Comparison of ENCODE assay signal across 10 cellular contexts in the genomic region with DNA sequence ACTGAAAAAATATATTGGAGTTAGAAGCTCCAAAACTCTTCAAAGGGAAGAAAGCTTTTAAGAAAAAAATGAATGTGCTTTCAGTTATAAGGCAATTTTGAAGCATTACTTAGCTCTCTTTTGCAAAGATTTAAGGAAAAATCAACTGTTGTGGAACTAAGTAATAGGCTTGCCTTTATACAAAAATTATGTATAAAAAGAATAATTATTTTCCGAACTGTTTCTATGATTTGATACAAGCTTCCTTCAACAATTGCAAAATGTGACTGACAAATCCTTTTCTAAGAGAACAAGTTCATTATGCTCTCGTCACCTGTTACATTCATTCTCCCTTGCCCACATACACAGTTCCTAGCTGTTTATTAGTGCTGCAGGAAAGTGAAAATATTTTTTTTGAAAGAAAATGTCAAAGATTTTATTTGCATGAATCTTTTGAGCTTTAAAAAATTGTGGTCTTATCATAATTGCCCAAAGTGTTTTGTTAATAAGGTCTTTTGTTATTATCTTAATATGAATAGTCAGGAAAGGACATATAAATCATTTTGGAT.
DNase-seq lines count a peak whose midpoint lies in the region; ATAC-seq and TF ChIP-seq lines count a peak whose summit lies in the region.
"Had no signal": no experiment of that assay in that cellular context is flagged by ENCODE, and none has a peak within 500 bp of the region (broad histone marks: within the 10 kb centered on the region; RNA-seq: fewer than 3 reads in every experiment).

No MANE protein-coding gene starts in this region.

- intact Hi-C loops in left lung (cut with DNase I) (no loop called here), testis (cut with DNase I; ENCODE audit: low total_unique reads) (no loop called here)

- H3K4me1 ChIP-seq in left lung (peaks cover 0 to 4% of the 10 kb centered on the region in 2 donors), testis (peaks cover 5% of the 10 kb centered on the region)

- H3K4me3 ChIP-seq in brain microvascular endothelial cell (ENCODE audit: low read depth, low read length) (peak overlapping the region; percentile 55), left lung (peak overlapping the region; percentile 20 to 38), testis (peak overlapping the region; percentile 48 to 55)

- no peak for ATAC-seq in left lung
- ATAC-seq in GM18498 (IDR thresholded peaks at IDR 0.05; ENCODE audit: unreplicated experiment), result no peak
- ATAC-seq in GM21529 (IDR thresholded peaks at IDR 0.05; ENCODE audit: unreplicated experiment), result no peak
- ATAC-seq: SK-N-SH treated with all-trans-retinoic acid at 6 μM for 48 hours had no signal

- TF ChIP-seq CTCF in brain microvascular endothelial cell (IDR thresholded peaks at IDR 0.05; ENCODE audit: low read depth, low read length, missing control alignments) (no peak), left lung (IDR thresholded peaks at IDR 0.05) (no peak), testis (IDR thresholded peaks at IDR 0.05) (no peak)

- H3K27me3 ChIP-seq in brain microvascular endothelial cell (replicated peaks), result no peaks in the 10 kb centered on the region
- no peaks in the 10 kb centered on the region for H3K27me3 ChIP-seq in left lung
- no peaks in the 10 kb centered on the region for H3K27me3 ChIP-seq in testis

- H3K27ac ChIP-seq in brain microvascular endothelial cell, result peak overlapping the region; percentile 84
- peak overlapping the region; percentile 73 to 80 for H3K27ac ChIP-seq in left lung
- peak overlapping the region; percentile 85 to 89 for H3K27ac ChIP-seq in testis

- no peak for TF ChIP-seq POLR2A in testis (IDR thresholded peaks at IDR 0.05)

- no peaks in the 10 kb centered on the region for H3K9me3 ChIP-seq in left lung
- H3K9me3 ChIP-seq in testis, result no peaks in the 10 kb centered on the region

- in situ Hi-C loops in brain microvascular endothelial cell (cut with HindIII; ENCODE audit: low pct_ligation_motif_present, low sequenced_read_pairs), result no loop called here

- 25 to 30% methylated on average over 2 of the region's 2 CpGs for WGBS in testis, 2 donors

- DNase-seq in NCI-H82 (lab: John Stamatoyannopoulos, UW), result peak; percentile 20
- DNase-seq in NCI-H82 treated with DMSO at 0.1 percent for 48 hours (lab: John Stamatoyannopoulos, UW; ENCODE audit: unreplicated experiment), result no peak
- no peak for DNase-seq in brain microvascular endothelial cell
- no peak for DNase-seq in left lung
- DNase-seq in testis, result no peak
- DNase-seq in GM03348 (ENCODE audit: low spot score), result no peak
- DNase-seq: H9 had no signal

- no peaks in the 10 kb centered on the region for H3K36me3 ChIP-seq in brain microvascular endothelial cell (replicated peaks)
- H3K36me3 ChIP-seq in left lung, result no peaks in the 10 kb centered on the region
- H3K36me3 ChIP-seq in testis (ENCODE audit: low read depth, missing control alignments), result no peaks in the 10 kb centered on the region
